Comparison of ENCODE assay signal across 9 cellular contexts in the genomic region with DNA sequence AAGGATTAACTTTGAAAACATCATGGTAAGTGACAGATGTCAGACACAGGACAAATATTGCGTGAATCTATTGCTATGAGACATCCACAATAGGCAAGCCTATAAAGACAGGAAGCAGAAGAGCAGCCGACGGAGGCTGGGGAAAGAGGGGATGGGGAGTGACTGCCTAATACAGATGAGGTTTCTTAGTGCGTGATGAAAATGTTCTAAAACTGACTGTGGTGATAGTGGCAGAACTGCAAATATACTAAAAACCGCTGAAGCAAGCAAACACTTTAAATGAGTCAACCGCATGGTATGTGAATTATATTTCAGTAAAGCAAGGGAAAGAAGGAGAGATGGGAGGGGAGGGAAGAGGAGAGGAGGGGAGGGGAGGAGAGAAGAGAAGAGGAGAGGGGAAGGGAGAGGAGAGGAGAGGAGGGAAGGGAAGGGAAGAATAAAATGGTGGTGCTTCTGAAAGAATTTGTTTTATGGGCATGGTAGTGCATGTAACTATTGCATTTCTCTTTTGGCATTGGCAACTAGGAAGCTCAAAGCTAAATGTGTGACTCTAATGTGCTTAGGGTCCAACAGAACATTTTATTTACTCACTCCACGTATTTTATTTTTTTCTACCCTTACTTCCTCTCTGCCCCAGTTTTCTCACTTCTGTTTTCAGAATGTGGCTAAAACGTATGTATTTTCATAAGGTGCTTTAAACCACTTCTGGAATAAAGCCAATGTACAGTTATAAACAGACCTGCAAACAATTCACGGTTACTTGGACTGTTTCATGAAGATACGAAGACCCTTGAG. TPM values are rescaled to one million over a fixed set of nuclear protein-coding genes. Genes with fewer than 3 reads are reported as not detected.
DNase-seq lines count a peak whose midpoint lies in the region; ATAC-seq and TF ChIP-seq lines count a peak whose summit lies in the region.
"Had no signal": no experiment of that assay in that cellular context is flagged by ENCODE, and none has a peak within 500 bp of the region (broad histone marks: within the 10 kb centered on the region; RNA-seq: fewer than 3 reads in every experiment).

No MANE protein-coding gene starts in this region.

- peak; percentile 87 for DNase-seq in adipocyte (ENCODE audit: low read depth)
- no peak for DNase-seq in mucosa of descending colon
- DNase-seq in germinal center (ENCODE audit: low spot score), result no peak
- DNase-seq in SJCRH30, result no peak

- no peaks in the 10 kb centered on the region for H4K20me1 ChIP-seq in DOHH2 (ENCODE audit: control insufficient read depth, insufficient read depth, low read depth, low read length)

- TF ChIP-seq CTCF in DOHH2 (IDR thresholded peaks at IDR 0.05; ENCODE audit: low read depth, low read length, poor library complexity, severe bottlenecking) (no peak), mucosa of descending colon (IDR thresholded peaks at IDR 0.05) (no peak)

- H3K4me1 Mint-ChIP-seq in IgD-negative memory B cell, result peaks cover 32 to 77% (median 59%) of the 10 kb centered on the region in 3 donors

- H3K36me3 ChIP-seq in DOHH2 (ENCODE audit: control insufficient read depth, low read length), result peaks cover 90% of the 10 kb centered on the region
- peaks cover 82% of the 10 kb centered on the region for H3K36me3 ChIP-seq in adipocyte (ENCODE audit: control insufficient read depth, insufficient read depth, low read length, severe bottlenecking)
- H3K36me3 ChIP-seq in mucosa of descending colon (ENCODE audit: low read depth), result peaks cover 8% of the 10 kb centered on the region
- no peaks in the 10 kb centered on the region for H3K36me3 ChIP-seq in SJCRH30

- peak overlapping the region; percentile 95 to 96 (median 96) for H3K27ac Mint-ChIP-seq in IgD-negative memory B cell

- H3K4me2 ChIP-seq in DOHH2 (ENCODE audit: low read length), result peak overlapping the region; percentile 91

- ATAC-seq in GM21423 (IDR thresholded peaks at IDR 0.05; ENCODE audit: unreplicated experiment), result peak; percentile 49
- ATAC-seq in mucosa of descending colon, result peak; percentile 60
- no peak for ATAC-seq in HG02642 (IDR thresholded peaks at IDR 0.05; ENCODE audit: poor library complexity, unreplicated experiment)

- H3K4me1 ChIP-seq in DOHH2 (ENCODE audit: control insufficient read depth, low read length) (peaks cover 85% of the 10 kb centered on the region), adipocyte (ENCODE audit: control insufficient read depth, insufficient read depth, low read length) (peaks cover 54% of the 10 kb centered on the region), mucosa of descending colon (ENCODE audit: low read depth) (peaks cover 26% of the 10 kb centered on the region), SJCRH30 (no peaks in the 10 kb centered on the region)

- peak overlapping the region; percentile 67 for H3K4me3 ChIP-seq in DOHH2 (ENCODE audit: low read length)
- no peak overlapping the region for H3K4me3 ChIP-seq in adipocyte (ENCODE audit: low read length)
- no peak overlapping the region for H3K4me3 ChIP-seq in mucosa of descending colon
- H3K4me3 ChIP-seq in SJCRH30, result no peak overlapping the region

- peaks cover 0 to 4% (median 0%) of the 10 kb centered on the region in 3 donors for H3K9me3 Mint-ChIP-seq in IgD-negative memory B cell

- no peaks in the 10 kb centered on the region for H3K9me2 ChIP-seq in DOHH2 (replicated peaks; ENCODE audit: control insufficient read depth, low read length)

- H3K4me3 Mint-ChIP-seq in IgD-negative memory B cell, result peak overlapping the region; percentile 53 to 87 (median 80)

- H3K9me3 ChIP-seq in DOHH2 (ENCODE audit: control insufficient read depth, insufficient read depth, low read length), result no peaks in the 10 kb centered on the region
- H3K9me3 ChIP-seq in adipocyte (ENCODE audit: control insufficient read depth, low read length), result no peaks in the 10 kb centered on the region
- H3K9me3 ChIP-seq in mucosa of descending colon, result no peaks in the 10 kb centered on the region
- H3K9me3 ChIP-seq in SJCRH30 (replicated peaks), result no peaks in the 10 kb centered on the region

- H3K27me3 Mint-ChIP-seq in IgD-negative memory B cell, result no peaks in the 10 kb centered on the region

- peaks cover 16% of the 10 kb centered on the region for H3K36me3 Mint-ChIP-seq in IgD-negative memory B cell

- H3K79me2 ChIP-seq in DOHH2 (ENCODE audit: control insufficient read depth, low read length), result peaks cover 72% of the 10 kb centered on the region

- H3K27me3 ChIP-seq in DOHH2 (ENCODE audit: control insufficient read depth, low read length) (no peaks in the 10 kb centered on the region), adipocyte (replicated peaks; ENCODE audit: control insufficient read depth, insufficient read depth, low read length) (no peaks in the 10 kb centered on the region), SJCRH30 (no peaks in the 10 kb centered on the region)

- peaks cover 61% of the 10 kb centered on the region for H3F3A ChIP-seq in DOHH2 (ENCODE audit: control insufficient read depth, insufficient read depth)

- H3K27ac ChIP-seq in DOHH2 (ENCODE audit: low read depth, low read length) (peak overlapping the region; percentile 99), SJCRH30 (no peak overlapping the region)

- peak overlapping the region; percentile 56 for H3K9ac ChIP-seq in adipocyte (ENCODE audit: low read length)

- intact Hi-C loops in mucosa of descending colon (cut with DNase I, micrococcal nuclease), result no loop called here

RNA-seq across cellular contexts. Expression of a gene that starts 21.3 kb away (rescaled TPM):
- 25.4 TPM for polyA plus RNA-seq in IgD-negative memory B cell
- total RNA-seq in mucosa of descending colon, result 10 to 100 TPM; 29.3 to 45.1 (median 44.9) TPM
- 2.0 and 3.1 TPM in 2 replicates for total RNA-seq in SJCRH30 (2014; rRNA removed; shearing (Covaris generic))

RNA-seq across cellular contexts. Expression of a gene that starts 36.9 kb away (rescaled TPM):
- not detected for polyA plus RNA-seq in IgD-negative memory B cell
- 1 to 10 TPM in 1 of 3 donors, not detected in 2; 1.0 TPM for total RNA-seq in mucosa of descending colon
- not detected in 2 replicates for total RNA-seq in SJCRH30 (2014; rRNA removed; shearing (Covaris generic))
- total RNA-seq: SK-MEL-5 had no signal

RNA-seq across cellular contexts. Expression of a gene that starts 43.6 kb away (rescaled TPM):
- polyA plus RNA-seq in IgD-negative memory B cell, result not detected
- total RNA-seq in mucosa of descending colon, result 1 to 10 TPM in 1 of 3 donors, not detected in 2; 2.8 TPM
- not detected in 2 replicates for total RNA-seq in SJCRH30 (2014; rRNA removed; shearing (Covaris generic))
- total RNA-seq: SK-MEL-5 had no signal
